In genomic region chr14:84025258-84026012, GRCh38 we compare ENCODE assay signal across 27 cellular contexts.
"Had no signal": no experiment of that assay in that cellular context is flagged by ENCODE, and none has a peak within 500 bp of the region (broad histone marks: within the 10 kb centered on the region; RNA-seq: fewer than 3 reads in every experiment).

No MANE protein-coding gene starts in this region.

- DNase-seq: activated B cell treated with CpG ODN at 0.5 μM for 24 hours; activated CD4-positive, alpha-beta memory T cell treated with anti-CD3 and anti-CD28 coated beads for 36 hours; activated CD4-positive, alpha-beta T cell treated with anti-CD3 and anti-CD28 coated beads for 4 hours; activated effector memory CD4-positive, alpha-beta T cell treated with Interleukin-2 at 50 U/mL for 16 hours; activated naive CD4-positive, alpha-beta T cell treated with anti-CD3 and anti-CD28 coated beads for 36 hours; activated naive CD8-positive, alpha-beta T cell treated with anti-CD3 and anti-CD28 coated beads, Interleukin-2, amount 10 ng/mL, durations not matched to agents 7 days and 5 days; activated T-cell treated with anti-CD3 and anti-CD28 coated beads, Interleukin-2, amount 50 U/mL, for 72 hours; amniotic stem cell; dermis blood vessel endothelial cell; effector memory CD8-positive, alpha-beta T cell; esophagus squamous epithelium; gastrocnemius medialis; hypothalamus; islet precursor cell; left colon; lower lobe of right lung; naive B cell; occipital lobe; posterior cingulate gyrus; sigmoid colon; stimulated activated CD4-positive, alpha-beta T cell treated with anti-CD3 and anti-CD28 coated beads, Interleukin-15, amount 100 ng/mL, for 24 hours; T-helper 9 cell; upper lobe of left lung had no signal

- H3K27me3 ChIP-seq: cardiac muscle cell, esophagus squamous epithelium, gastrocnemius medialis, sigmoid colon, upper lobe of left lung had no signal

- H3K4me3 ChIP-seq: cardiac muscle cell, esophagus squamous epithelium, gastrocnemius medialis, lower lobe of right lung, sigmoid colon, smooth muscle cell, upper lobe of left lung had no signal

- H3K27me3 Mint-ChIP-seq: activated B cell treated with CpG ODN at 0.5 μM for 24 hours; activated CD4-positive, alpha-beta memory T cell treated with anti-CD3 and anti-CD28 coated beads for 36 hours; activated naive CD8-positive, alpha-beta T cell treated with anti-CD3 and anti-CD28 coated beads, Interleukin-2, amount 10 ng/mL, durations not matched to agents 7 days and 5 days; effector memory CD8-positive, alpha-beta T cell; naive B cell; stimulated activated memory B cell treated with anti-CD40 and anti-IgM and Interleukin-4, amounts not matched to agents 10 μg/mL and 1 μg/mL and 100 μg/mL, for 72 hours had no signal

- H3K4me3 Mint-ChIP-seq: activated B cell treated with CpG ODN at 0.5 μM for 24 hours; activated CD4-positive, alpha-beta memory T cell treated with anti-CD3 and anti-CD28 coated beads for 36 hours; activated naive CD4-positive, alpha-beta T cell treated with anti-CD3 and anti-CD28 coated beads for 36 hours; activated naive CD8-positive, alpha-beta T cell treated with anti-CD3 and anti-CD28 coated beads, Interleukin-2, amount 10 ng/mL, durations not matched to agents 7 days and 5 days; activated T-cell treated with anti-CD3 and anti-CD28 coated beads, Interleukin-2, amount 50 U/mL, for 72 hours; effector memory CD8-positive, alpha-beta T cell; naive B cell; neural crest cell; stimulated activated memory B cell treated with anti-CD40 and anti-IgM and Interleukin-4, amounts not matched to agents 10 μg/mL and 1 μg/mL and 100 μg/mL, for 72 hours had no signal

- H3K36me3 ChIP-seq: cardiac muscle cell, esophagus squamous epithelium, gastrocnemius medialis, lower lobe of right lung, sigmoid colon, upper lobe of left lung had no signal

- H3K36me3 Mint-ChIP-seq: activated CD4-positive, alpha-beta memory T cell treated with anti-CD3 and anti-CD28 coated beads for 36 hours; activated naive CD8-positive, alpha-beta T cell treated with anti-CD3 and anti-CD28 coated beads, Interleukin-2, amount 10 ng/mL, durations not matched to agents 7 days and 5 days; naive B cell; stimulated activated memory B cell treated with anti-CD40 and anti-IgM and Interleukin-4, amounts not matched to agents 10 μg/mL and 1 μg/mL and 100 μg/mL, for 72 hours had no signal

- ATAC-seq: activated T-cell treated with anti-CD3 and anti-CD28 coated beads, Interleukin-2, amount 50 U/mL, for 72 hours; effector memory CD8-positive, alpha-beta T cell; gastrocnemius medialis; left colon; lower lobe of right lung; stimulated activated memory B cell treated with anti-CD40 and anti-IgM and Interleukin-4, amounts not matched to agents 10 μg/mL and 1 μg/mL and 100 μg/mL, for 72 hours had no signal

- H3K4me1 Mint-ChIP-seq: activated B cell treated with CpG ODN at 0.5 μM for 24 hours; activated naive CD8-positive, alpha-beta T cell treated with anti-CD3 and anti-CD28 coated beads, Interleukin-2, amount 10 ng/mL, durations not matched to agents 7 days and 5 days; naive B cell; neural crest cell; stimulated activated memory B cell treated with anti-CD40 and anti-IgM and Interleukin-4, amounts not matched to agents 10 μg/mL and 1 μg/mL and 100 μg/mL, for 72 hours had no signal

- H3K27ac Mint-ChIP-seq: activated B cell treated with CpG ODN at 0.5 μM for 24 hours; activated CD4-positive, alpha-beta memory T cell treated with anti-CD3 and anti-CD28 coated beads for 36 hours; activated naive CD4-positive, alpha-beta T cell treated with anti-CD3 and anti-CD28 coated beads for 36 hours; activated naive CD8-positive, alpha-beta T cell treated with anti-CD3 and anti-CD28 coated beads, Interleukin-2, amount 10 ng/mL, durations not matched to agents 7 days and 5 days; activated T-cell treated with anti-CD3 and anti-CD28 coated beads, Interleukin-2, amount 50 U/mL, for 72 hours; effector memory CD8-positive, alpha-beta T cell; naive B cell; stimulated activated memory B cell treated with anti-CD40 and anti-IgM and Interleukin-4, amounts not matched to agents 10 μg/mL and 1 μg/mL and 100 μg/mL, for 72 hours had no signal
